1 cellular context compared by ENCODE assay signal in the genomic region with DNA sequence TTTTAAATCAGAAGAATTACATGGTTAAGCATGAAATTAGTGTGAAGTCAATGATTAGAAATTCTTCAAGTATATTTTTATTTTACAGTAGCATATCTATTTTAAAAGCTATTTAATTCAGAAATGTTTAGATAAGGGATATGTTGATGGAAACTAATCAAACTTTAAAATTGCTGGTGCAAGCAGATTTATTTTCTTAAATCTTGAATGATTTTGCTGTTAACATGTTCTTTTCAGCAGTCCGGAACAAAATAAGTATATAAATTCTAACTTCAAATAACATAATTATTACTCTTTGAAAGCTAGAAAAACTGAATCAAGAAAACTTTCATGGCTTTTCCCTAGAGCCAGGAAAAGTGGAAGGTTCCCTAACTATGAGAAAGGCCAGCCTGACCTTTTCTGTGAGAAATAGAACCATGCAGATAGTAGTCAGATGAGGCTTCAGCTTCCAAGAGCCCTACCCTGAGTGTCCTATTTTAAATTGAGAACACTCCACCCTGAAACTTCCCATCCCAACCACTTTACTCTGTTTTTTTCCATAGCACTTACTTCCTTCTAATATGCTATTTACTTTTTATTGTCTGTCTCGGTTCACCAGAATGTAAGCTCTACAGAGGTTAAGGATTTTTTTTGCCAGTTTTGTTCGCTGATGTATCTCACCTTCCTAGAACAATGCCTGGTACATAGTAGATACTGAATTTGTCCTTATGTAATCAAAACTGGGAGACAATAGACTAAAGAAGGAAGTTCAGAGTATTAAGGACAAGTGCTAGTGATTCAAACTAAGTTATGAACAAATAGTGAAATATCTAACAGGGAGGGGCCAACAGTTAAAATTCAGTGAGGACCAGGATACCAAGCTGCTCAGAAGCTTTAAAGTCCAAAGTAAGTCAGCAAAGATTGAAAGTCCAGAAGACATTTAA.
TF ChIP-seq lines count a peak whose summit lies in the region.

No MANE protein-coding gene starts in this region.

TF ChIP-seq in IMR-90, 13 proteins besides CTCF, POLR2A, EP300 and RAD21:
- TF ChIP-seq CEBPB (IDR thresholded peaks at IDR 0.05; ENCODE audit: low read depth, low read length) = no peak
- peak; percentile 53; the same call in 1 of the 2 replicates for TF ChIP-seq MAFK (IDR thresholded peaks at IDR 0.05; ENCODE audit: low read depth, low read length)
